ENCODE assay signal across 1 cellular context in genomic region chr5:1057485-1057825, GRCh38.
TF ChIP-seq lines count a peak whose summit lies in the region.

No MANE protein-coding gene starts in this region.

TF ChIP-seq in GM23338, 12 proteins besides CTCF, POLR2A, EP300 and RAD21 (continued from another document):
- no peak for TF ChIP-seq ZNF462 (CRISPR knock-in tag; IDR thresholded peaks at IDR 0.05)
- no peak for TF ChIP-seq NANOG (IDR thresholded peaks at IDR 0.05; ENCODE audit: borderline replicate concordance)
- TF ChIP-seq ETS1 (IDR thresholded peaks at IDR 0.05): no peak
- no peak for TF ChIP-seq ZNF331 (CRISPR knock-in tag; IDR thresholded peaks at IDR 0.05; ENCODE audit: low read depth)
- TF ChIP-seq JUNB (IDR thresholded peaks at IDR 0.05; ENCODE audit: unreplicated experiment): no peak
- TF ChIP-seq EZH2phosphoT487 (IDR thresholded peaks at IDR 0.05; ENCODE audit: unreplicated experiment): no peak
- no peak for TF ChIP-seq CREB1 (CRISPR knock-in tag; IDR thresholded peaks at IDR 0.05; ENCODE audit: low read depth)
- TF ChIP-seq STAT1 (IDR thresholded peaks at IDR 0.05; ENCODE audit: unreplicated experiment): no peak
